8 cellular contexts compared by ENCODE assay signal in the genomic region with DNA sequence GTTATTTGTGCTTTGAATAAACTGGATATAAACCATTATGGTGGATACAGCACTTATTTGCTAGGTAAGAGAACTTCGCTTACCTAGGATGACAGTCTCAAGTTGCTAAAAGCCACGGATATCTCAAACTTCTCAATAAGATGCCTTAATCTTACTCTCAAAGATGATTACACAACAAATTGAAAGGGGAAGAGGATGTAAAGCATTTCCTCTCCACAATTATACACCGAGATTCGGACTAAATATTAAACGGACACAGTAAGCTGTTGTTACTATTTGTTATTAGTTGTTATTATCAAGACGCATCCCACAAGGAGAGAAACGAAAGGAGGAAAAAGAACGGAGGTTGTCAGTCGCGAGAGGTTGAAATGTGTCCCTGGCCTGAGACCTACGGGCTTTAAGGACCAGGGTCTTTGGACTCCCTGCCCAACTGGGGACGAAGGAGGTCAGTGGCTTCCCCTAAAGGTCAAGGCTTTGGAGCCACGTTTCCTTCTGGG. TPM values are rescaled to one million over a fixed set of nuclear protein-coding genes. Genes with fewer than 3 reads are reported as not detected.
DNase-seq lines count a peak whose midpoint lies in the region; ATAC-seq and TF ChIP-seq lines count a peak whose summit lies in the region.

No MANE protein-coding gene starts in this region.

- H3K4me3 ChIP-seq in GM12875 (ENCODE audit: low read depth, low read length) (peak overlapping the region; percentile 88), HUES6 (ENCODE audit: low read depth, low read length) (peak overlapping the region; percentile 97), iPS-15b (ENCODE audit: low read depth, low read length) (peak overlapping the region; percentile 94), spleen (peak overlapping the region; percentile 46 to 89 (median 78))

- H3K27ac ChIP-seq in HUES6 (ENCODE audit: low read depth, low read length), result peak overlapping the region; percentile 97; the same call in 1 of the 2 replicates
- H3K27ac ChIP-seq in spleen, result peak overlapping the region; percentile 86 to 99 (median 96)

- H3K9me3 ChIP-seq in HUES6 (ENCODE audit: control insufficient read depth, insufficient read depth, low read depth, low read length), result no peaks in the 10 kb centered on the region
- no peaks in the 10 kb centered on the region for H3K9me3 ChIP-seq in iPS-15b (ENCODE audit: control insufficient read depth, insufficient read depth, low read length)
- H3K9me3 ChIP-seq in spleen, result no peaks in the 10 kb centered on the region

- peak overlapping the region; percentile 97 for H3K4me3 Mint-ChIP-seq in activated naive CD8-positive, alpha-beta T cell treated with anti-CD3 and anti-CD28 coated beads for 36 hours

- H3K4me1 ChIP-seq in HUES6 (ENCODE audit: control insufficient read depth, insufficient read depth, low read length), result peaks cover 10% of the 10 kb centered on the region
- H3K4me1 ChIP-seq in iPS-15b (ENCODE audit: control insufficient read depth, insufficient read depth, low read length), result peaks cover 3% of the 10 kb centered on the region
- peaks cover 47 to 89% (median 65%) of the 10 kb centered on the region in 6 donors for H3K4me1 ChIP-seq in spleen

- H3K27me3 ChIP-seq in HUES6 (ENCODE audit: control insufficient read depth, insufficient read depth, low read length) (no peaks in the 10 kb centered on the region), iPS-15b (ENCODE audit: control insufficient read depth, insufficient read depth, low read length) (no peaks in the 10 kb centered on the region), spleen (replicated peaks in 1 of 7) (no peaks in the 10 kb centered on the region)

- no peaks in the 10 kb centered on the region for H3K9me3 Mint-ChIP-seq in activated naive CD8-positive, alpha-beta T cell treated with anti-CD3 and anti-CD28 coated beads for 36 hours

- intact Hi-C loops in spleen (cut with DNase I; ENCODE audit: low total_unique reads), result no loop called here

- no peak for TF ChIP-seq CTCF in GM12875 (IDR thresholded peaks at IDR 0.05; ENCODE audit: borderline replicate concordance, insufficient read depth, low read depth, low read length)
- TF ChIP-seq CTCF in spleen (IDR thresholded peaks at IDR 0.05 in 8 of 11, conservative IDR thresholded peaks at IDR 0.05 in 3 of 11), result no peak

- H3K4me1 Mint-ChIP-seq in activated naive CD8-positive, alpha-beta T cell treated with anti-CD3 and anti-CD28 coated beads for 36 hours, result peaks cover 35% of the 10 kb centered on the region

- no peak for ATAC-seq in HG02642 (IDR thresholded peaks at IDR 0.05; ENCODE audit: poor library complexity, unreplicated experiment)
- ATAC-seq in HG03095 (IDR thresholded peaks at IDR 0.05; ENCODE audit: unreplicated experiment), result no peak

- 0 to 2% (median 1%) methylated on average over 12 to 13 of the region's 13 CpGs for WGBS in spleen, 5 donors

- no peak for DNase-seq in activated naive CD8-positive, alpha-beta T cell treated with anti-CD3 and anti-CD28 coated beads for 36 hours
- no peak for DNase-seq in spleen
- no peak for DNase-seq in SW 1271 (lab: John Stamatoyannopoulos, UW)

- no peaks in the 10 kb centered on the region for H3K36me3 ChIP-seq in HUES6 (ENCODE audit: control insufficient read depth, insufficient read depth, low read length)
- no peaks in the 10 kb centered on the region for H3K36me3 ChIP-seq in iPS-15b (ENCODE audit: control insufficient read depth, insufficient read depth, low read length)
- H3K36me3 ChIP-seq in spleen, result peaks cover 0 to 18% (median 0%) of the 10 kb centered on the region in 6 donors

- H3K9ac ChIP-seq in HUES6 (ENCODE audit: low read length), result peak overlapping the region; percentile 98
- peak overlapping the region; percentile 97 for H3K9ac ChIP-seq in iPS-15b (ENCODE audit: low read depth, low read length)

- H3K27ac Mint-ChIP-seq in activated naive CD8-positive, alpha-beta T cell treated with anti-CD3 and anti-CD28 coated beads for 36 hours, result peak overlapping the region; percentile 96

- no peak for TF ChIP-seq POLR2A in spleen (IDR thresholded peaks at IDR 0.05)

- H3K27me3 Mint-ChIP-seq in activated naive CD8-positive, alpha-beta T cell treated with anti-CD3 and anti-CD28 coated beads for 36 hours, result no peaks in the 10 kb centered on the region

- peaks cover 1% of the 10 kb centered on the region for H3K36me3 Mint-ChIP-seq in activated naive CD8-positive, alpha-beta T cell treated with anti-CD3 and anti-CD28 coated beads for 36 hours

RNA-seq across cellular contexts. Expression of a gene that starts 0.6 kb away (rescaled TPM):
- total RNA-seq in activated naive CD8-positive, alpha-beta T cell treated with anti-CD3 and anti-CD28 coated beads for 36 hours, result 10 to 100 TPM; 53.1 to 55.8 TPM
- total RNA-seq in spleen, result 10 to 100 TPM; 62.5 to 93.3 (median 75.7) TPM
- 1 to 10 TPM; 4.6 to 9.2 (median 5.3) TPM for polyA plus RNA-seq in spleen

RNA-seq across cellular contexts. Expression of a gene that starts 5.1 kb away (rescaled TPM):
- 10 to 100 TPM; 37.6 to 42.3 TPM for total RNA-seq in activated naive CD8-positive, alpha-beta T cell treated with anti-CD3 and anti-CD28 coated beads for 36 hours
- 100 to 1,000 TPM in 6 of 7 donors, 10 to 100 TPM in 1; 98.8 to 151 (median 115) TPM for total RNA-seq in spleen
- 10 to 100 TPM; 60.8 to 79.9 (median 66.7) TPM for polyA plus RNA-seq in spleen

RNA-seq across cellular contexts. Expression of a gene that starts 58.3 kb away (rescaled TPM):
- total RNA-seq in activated naive CD8-positive, alpha-beta T cell treated with anti-CD3 and anti-CD28 coated beads for 36 hours, result 10 to 100 TPM; 17.0 to 19.1 TPM
- 10 to 100 TPM; 11.5 to 21.4 (median 17.9) TPM for total RNA-seq in spleen
- 1 to 10 TPM; 3.9 to 7.8 (median 5.9) TPM for polyA plus RNA-seq in spleen

RNA-seq across cellular contexts. Expression of a gene that starts 58.3 kb away (rescaled TPM):
- total RNA-seq in activated naive CD8-positive, alpha-beta T cell treated with anti-CD3 and anti-CD28 coated beads for 36 hours, result 10 to 100 TPM; 54.0 to 55.1 TPM
- total RNA-seq in spleen, result 10 to 100 TPM; 15.3 to 33.7 (median 19.9) TPM
- polyA plus RNA-seq in spleen, result 10 to 100 TPM in 1 of 3 donors, 1 to 10 TPM in 2; 6.7 to 13.7 (median 8.7) TPM
